In genomic region chr12:6889775-6890573, GRCh38 we compare ENCODE assay signal across 8 cellular contexts. TPM values are rescaled to one million over a fixed set of nuclear protein-coding genes. Genes with fewer than 3 reads are reported as not detected.
A peak's percentile ranks its signal among the peaks of the same experiment; 100 is the strongest.
DNase-seq lines count a peak whose midpoint lies in the region; ATAC-seq, FAIRE-seq and TF ChIP-seq lines count a peak whose summit lies in the region.
"Not testable (repeated sequence)": the region's sequence is repeated elsewhere in the genome, so short reads cannot be mapped to it uniquely, and the experiment has no call there.

No MANE protein-coding gene starts in this region.

- CTCF ChIA-PET in HepG2 (lab: Yijun Ruan, JAX; ENCODE audit: low intra/inter-chr PET ratio, low total read pairs) = interaction anchor here (2.5 kb wide), 1 partner anchor 17 kb away, joined by 24 read pairs; the partner anchor contains the start of gene SPSB2

- H3K36me3 ChIP-seq in BLaER1 treated with 17β-estradiol and CSF1 and Interleukin-3, amounts not matched to agents 10 nM and 100 nM = peaks cover 2 to 12% (median 8%) of the 10 kb centered on the region in 11 experiments; a peak in 16 of 22 replicates
- H3K36me3 ChIP-seq in KMS-11 (ENCODE audit: insufficient read depth); endocrine pancreas (ENCODE audit: control insufficient read depth, insufficient read depth, low read length); HepG2 (replicated peaks in 1 of 2; ENCODE audit: control insufficient read depth in 1 of 2, insufficient read depth in 2 of 2, low read length in 2 of 2); neutrophil; stomach smooth muscle (ENCODE audit: control insufficient read depth in 2 of 2, insufficient read depth in 2 of 2, low read length in 2 of 2): not testable (repeated sequence)

- peak overlapping the region in 6 of 10 experiments; percentile 38 to 61 (median 44); a peak in 8 of 20 replicates for H3K4me3 ChIP-seq in BLaER1 treated with 17β-estradiol and CSF1 and Interleukin-3, amounts not matched to agents 10 nM and 100 nM
- H3K4me3 ChIP-seq in KMS-11 (IDR thresholded peaks at IDR 0.05; ENCODE audit: insufficient read depth, low read depth, low read length); HepG2 (replicated peaks in 1 of 3; ENCODE audit: insufficient read depth in 1 of 3, low read depth in 2 of 3, low read length in 3 of 3); stomach smooth muscle (ENCODE audit: low read length in 2 of 2): not testable (repeated sequence)
- H3K4me3 ChIP-seq in endocrine pancreas (ENCODE audit: control insufficient read depth, insufficient read depth, low read length) (peak overlapping the region; percentile 65), neutrophil (ENCODE audit: low read depth in 1 of 2, low read length in 1 of 2) (peak overlapping the region; percentile 59 to 71)

- peak overlapping the region; percentile 75 for H3K27ac Mint-ChIP-seq in T-helper 17 cell
- H3K27ac Mint-ChIP-seq in activated naive CD8-positive, alpha-beta T cell treated with anti-CD3 and anti-CD28 coated beads, Interleukin-2, amount 10 ng/mL, durations not matched to agents 7 days and 5 days = peak overlapping the region; percentile 91

- TF ChIP-seq CTCF in KMS-11 (conservative IDR thresholded peaks at IDR 0.05; ENCODE audit: low read depth, low read length); HepG2 (CRISPR knock-in tag; IDR thresholded peaks at IDR 0.05); neutrophil (IDR thresholded peaks at IDR 0.05): not testable (repeated sequence)

- peak overlapping the region; percentile 68; the same call in 1 of the 2 replicates for H2AFZ ChIP-seq in KMS-11 (ENCODE audit: low read depth)
- H2AFZ ChIP-seq in HepG2 (ENCODE audit: low read length) = not testable (repeated sequence)

- not testable (repeated sequence) for H3K27me3 ChIP-seq in BLaER1 treated with 17β-estradiol and CSF1 and Interleukin-3, amounts not matched to agents 10 nM and 100 nM; KMS-11 (ENCODE audit: insufficient read depth, low read depth); endocrine pancreas (ENCODE audit: control insufficient read depth, insufficient read depth, low read length); HepG2 (ENCODE audit: control insufficient read depth in 1 of 2, insufficient read depth in 2 of 2, low read length in 2 of 2); neutrophil; stomach smooth muscle (ENCODE audit: control insufficient read depth in 1 of 2, insufficient read depth in 2 of 2, low read length in 2 of 2)

- not testable (repeated sequence) for BruUV-seq in HepG2 (replicated peaks; lab: Mats Ljungman, UMichigan)

- intact Hi-C loops in HepG2 (cut with micrococcal nuclease; ENCODE audit: unreplicated experiment) = not testable (repeated sequence)

- peak overlapping the region in 10 of 11 experiments; percentile 68 to 89 (median 78); a peak in 21 of 22 replicates for H3K9ac ChIP-seq in BLaER1 treated with 17β-estradiol and CSF1 and Interleukin-3, amounts not matched to agents 10 nM and 100 nM
- H3K9ac ChIP-seq in KMS-11 = peak overlapping the region; percentile 82
- peak overlapping the region; percentile 5 for H3K9ac ChIP-seq in endocrine pancreas (ENCODE audit: control insufficient read depth, insufficient read depth, low read length)
- peak overlapping the region; percentile 70 for H3K9ac ChIP-seq in HepG2 (ENCODE audit: insufficient read depth, low read depth, low read length)
- H3K9ac ChIP-seq in stomach smooth muscle (ENCODE audit: low read length in 2 of 2) = peak overlapping the region in 1 of 2 donors; percentile 65

- not testable (repeated sequence) for ATAC-seq in T-helper 17 cell; activated naive CD8-positive, alpha-beta T cell treated with anti-CD3 and anti-CD28 coated beads, Interleukin-2, amount 10 ng/mL, durations not matched to agents 7 days and 5 days (ENCODE audit: low read depth); HepG2

- peaks cover 18 to 64% (median 35%) of the 10 kb centered on the region in 10 experiments for H3K4me1 ChIP-seq in BLaER1 treated with 17β-estradiol and CSF1 and Interleukin-3, amounts not matched to agents 10 nM and 100 nM
- H3K4me1 ChIP-seq in KMS-11 (ENCODE audit: low read depth, poor library complexity, severe bottlenecking) = peaks cover 38% of the 10 kb centered on the region
- H3K4me1 ChIP-seq in endocrine pancreas (ENCODE audit: control insufficient read depth, insufficient read depth, low read length); stomach smooth muscle (ENCODE audit: control insufficient read depth, insufficient read depth, low read length): not testable (repeated sequence)
- H3K4me1 ChIP-seq in HepG2 (ENCODE audit: insufficient read depth, low read length) = peaks cover 52% of the 10 kb centered on the region
- H3K4me1 ChIP-seq in neutrophil (ENCODE audit: control insufficient read depth in 1 of 2, insufficient read depth in 1 of 2, low read depth in 1 of 2, low read length in 1 of 2) = peaks cover 54 to 59% of the 10 kb centered on the region in 2 experiments

- not testable (repeated sequence) for H3K79me2 ChIP-seq in KMS-11 (ENCODE audit: insufficient read depth, low read depth); HepG2 (ENCODE audit: insufficient read depth, low read length)

- not testable (repeated sequence) for FAIRE-seq in HepG2 (lab: Jason Lieb, UNC)

- not testable (repeated sequence) for DNase-seq in T-helper 17 cell; activated naive CD8-positive, alpha-beta T cell treated with anti-CD3 and anti-CD28 coated beads, Interleukin-2, amount 10 ng/mL, durations not matched to agents 7 days and 5 days; HepG2 (ENCODE audit: low spot score)

- POLR2A ChIA-PET in activated naive CD8-positive, alpha-beta T cell treated with anti-CD3 and anti-CD28 coated beads, Interleukin-2, amount 10 ng/mL, durations not matched to agents 7 days and 5 days (lab: Charles Lee) = not testable (repeated sequence)
- POLR2A ChIA-PET in HepG2 (lab: Yijun Ruan, JAX) = interaction anchor here (0.9 to 4.4 kb wide), 5 partner anchors 9 to 54 kb away, joined by 3 to 73 read pairs (median 11); partner anchors contain the start of genes C12orf57 and SPSB2

- H3K4me3 Mint-ChIP-seq in T-helper 17 cell = not testable (repeated sequence)
- H3K4me3 Mint-ChIP-seq in activated naive CD8-positive, alpha-beta T cell treated with anti-CD3 and anti-CD28 coated beads, Interleukin-2, amount 10 ng/mL, durations not matched to agents 7 days and 5 days = peak overlapping the region; percentile 88

- peak overlapping the region; percentile 81 to 98 (median 93); a peak in 21 of 22 replicates for H3K27ac ChIP-seq in BLaER1 treated with 17β-estradiol and CSF1 and Interleukin-3, amounts not matched to agents 10 nM and 100 nM
- H3K27ac ChIP-seq in KMS-11 (peak overlapping the region; percentile 97), HepG2 (ENCODE audit: extremely low read length, insufficient read depth, low read length) (peak overlapping the region; percentile 94), neutrophil (peak overlapping the region; percentile 85), stomach smooth muscle (ENCODE audit: low read length) (peak overlapping the region; percentile 87)

- not testable (repeated sequence) for H3K27me3 Mint-ChIP-seq in T-helper 17 cell; activated naive CD8-positive, alpha-beta T cell treated with anti-CD3 and anti-CD28 coated beads, Interleukin-2, amount 10 ng/mL, durations not matched to agents 7 days and 5 days

- not testable (repeated sequence) for H3K9me3 ChIP-seq in BLaER1 treated with 17β-estradiol and CSF1 and Interleukin-3, amounts not matched to agents 10 nM and 100 nM (replicated peaks in 1 of 11); T-helper 17 cell (ENCODE audit: control insufficient read depth, low read length, poor library complexity, severe bottlenecking); endocrine pancreas (ENCODE audit: control insufficient read depth, low read length); HepG2 (ENCODE audit: low read length); neutrophil; stomach smooth muscle (ENCODE audit: control insufficient read depth in 2 of 2, low read length in 2 of 2)

- TF ChIP-seq RAD21 in HepG2 (CRISPR knock-in tag; IDR thresholded peaks at IDR 0.05) = not testable (repeated sequence)

- not testable (repeated sequence) for H3K4me1 Mint-ChIP-seq in T-helper 17 cell
- peaks cover 17% of the 10 kb centered on the region for H3K4me1 Mint-ChIP-seq in activated naive CD8-positive, alpha-beta T cell treated with anti-CD3 and anti-CD28 coated beads, Interleukin-2, amount 10 ng/mL, durations not matched to agents 7 days and 5 days

- 97% methylated on average over 21 of the region's 21 CpGs for WGBS in HepG2 (ENCODE audit: low lambda C conversion rate)

- not testable (repeated sequence) for H3K36me3 Mint-ChIP-seq in T-helper 17 cell (ENCODE audit: low read depth); activated naive CD8-positive, alpha-beta T cell treated with anti-CD3 and anti-CD28 coated beads, Interleukin-2, amount 10 ng/mL, durations not matched to agents 7 days and 5 days

- not testable (repeated sequence) for TF ChIP-seq POLR2A in HepG2 (IDR thresholded peaks at IDR 0.05; ENCODE audit: insufficient read depth in 1 of 2, low read depth in 2 of 2, low read length in 2 of 2)

- peak overlapping the region; percentile 72 to 86 (median 79) for H3K4me2 ChIP-seq in BLaER1 treated with 17β-estradiol and CSF1 and Interleukin-3, amounts not matched to agents 10 nM and 100 nM
- H3K4me2 ChIP-seq in KMS-11 = peak overlapping the region; percentile 99
- H3K4me2 ChIP-seq in HepG2 (ENCODE audit: low read depth, low read length) = not testable (repeated sequence)

- H4K20me1 ChIP-seq in BLaER1 treated with 17β-estradiol and CSF1 and Interleukin-3, amounts not matched to agents 10 nM and 100 nM; KMS-11 (ENCODE audit: insufficient read depth); HepG2 (ENCODE audit: insufficient read depth, low read length): not testable (repeated sequence)

- not testable (repeated sequence) for TF ChIP-seq EP300 in HepG2 (IDR thresholded peaks at IDR 0.05; ENCODE audit: low read depth in 2 of 2, low read length in 2 of 2); HepG2 (CRISPR knock-in tag; IDR thresholded peaks at IDR 0.05; ENCODE audit: borderline replicate concordance)

- H3K9me3 Mint-ChIP-seq in activated naive CD8-positive, alpha-beta T cell treated with anti-CD3 and anti-CD28 coated beads, Interleukin-2, amount 10 ng/mL, durations not matched to agents 7 days and 5 days = not testable (repeated sequence)

- in situ Hi-C loops in HepG2 (cut with HindIII; ENCODE audit: extremely low pct_ligation_motif_present, low pct_unique_long_range_greater_than_20kb) = not testable (repeated sequence)

RNA-seq across cellular contexts. Expression of gene LRRC23, which starts 14.6 kb away (rescaled TPM):
- 10 to 100 TPM in 1 of 2 donors, 1 to 10 TPM in 1; 7.3 to 13.4 TPM for total RNA-seq in T-helper 17 cell
- total RNA-seq in activated naive CD8-positive, alpha-beta T cell treated with anti-CD3 and anti-CD28 coated beads, Interleukin-2, amount 10 ng/mL, durations not matched to agents 7 days and 5 days = 1 to 10 TPM; 8.1 to 8.3 TPM
- total RNA-seq in HepG2 (2016; rRNA removed; fragmentation: Illumina TruSeq; extraction: Trizol) = 6.0 and 6.7 TPM in 2 replicates
- 2.5 and 3.3 TPM in 2 replicates for total RNA-seq in HepG2 (2016; cell fraction: cytosol; rRNA removed; fragmentation: Illumina TruSeq; extraction: Trizol; ENCODE audit: low read depth)
- total RNA-seq in HepG2 (2016; cell fraction: insoluble cytoplasmic fraction; rRNA removed; fragmentation: Illumina TruSeq; extraction: Trizol) = 5.1 and 7.7 TPM in 2 replicates
- total RNA-seq in HepG2 (2016; cell fraction: membrane; rRNA removed; fragmentation: Illumina TruSeq; extraction: Trizol) = 5.0 and 6.0 TPM in 2 replicates
- total RNA-seq in HepG2 (2016; cell fraction: nucleus; rRNA removed; fragmentation: Illumina TruSeq; extraction: Trizol) = 4.0 and 5.4 TPM in 2 replicates
- 6.2 and 7.8 TPM in 2 replicates for polyA plus RNA-seq in HepG2 (2011; rRNA removed)
- 5.2 TPM in 2 replicates for polyA plus RNA-seq in HepG2 (2011; cell fraction: cytosol; rRNA removed)
- 14.3 and 20.8 TPM in 2 replicates for polyA plus RNA-seq in HepG2 (2011; cell fraction: nucleus; rRNA removed)
- polyA plus RNA-seq in HepG2 (2012) = 5.3 and 6.9 TPM in 2 replicates
- 3.0 and 3.1 TPM in 2 replicates for polyA plus RNA-seq in HepG2 (2016; cell fraction: cytosol; fragmentation: Illumina TruSeq; extraction: Trizol; ENCODE audit: low read depth)
- 6.4 and 8.2 TPM in 2 replicates for polyA plus RNA-seq in HepG2 (2016; cell fraction: insoluble cytoplasmic fraction; fragmentation: Illumina TruSeq; extraction: Trizol; ENCODE audit: low read depth)
- 5.2 TPM in 2 replicates for polyA plus RNA-seq in HepG2 (2016; cell fraction: membrane; fragmentation: Illumina TruSeq; extraction: Trizol; ENCODE audit: low read depth)
- polyA plus RNA-seq in HepG2 (2016; cell fraction: nucleus; fragmentation: Illumina TruSeq; extraction: Trizol; ENCODE audit: insufficient read depth, low read depth) = 7.8 and 11.0 TPM in 2 replicates
- polyA minus RNA-seq in HepG2 (2011; rRNA and poly(A)+ RNA removed; ENCODE audit: low replicate concordance) = 5.6 and 8.7 TPM in 2 replicates
- polyA minus RNA-seq in HepG2 (2011; cell fraction: cytosol; rRNA and poly(A)+ RNA removed) = 1.3 and 2.2 TPM in 2 replicates
- 9.1 and 14.9 TPM in 2 replicates for polyA minus RNA-seq in HepG2 (2011; cell fraction: nucleus; rRNA and poly(A)+ RNA removed)

RNA-seq across cellular contexts. Expression of gene SPSB2, which starts 16.9 kb away (rescaled TPM):
- total RNA-seq in T-helper 17 cell = 1 to 10 TPM; 6.7 to 8.7 TPM
- total RNA-seq in activated naive CD8-positive, alpha-beta T cell treated with anti-CD3 and anti-CD28 coated beads, Interleukin-2, amount 10 ng/mL, durations not matched to agents 7 days and 5 days = 10 to 100 TPM; 16.4 to 17.0 TPM
- total RNA-seq in HepG2 (2016; rRNA removed; fragmentation: Illumina TruSeq; extraction: Trizol) = 4.0 and 6.2 TPM in 2 replicates
- 2.5 and 2.9 TPM in 2 replicates for total RNA-seq in HepG2 (2016; cell fraction: cytosol; rRNA removed; fragmentation: Illumina TruSeq; extraction: Trizol; ENCODE audit: low read depth)
- 4.0 and 5.3 TPM in 2 replicates for total RNA-seq in HepG2 (2016; cell fraction: insoluble cytoplasmic fraction; rRNA removed; fragmentation: Illumina TruSeq; extraction: Trizol)
- 3.2 and 4.9 TPM in 2 replicates for total RNA-seq in HepG2 (2016; cell fraction: membrane; rRNA removed; fragmentation: Illumina TruSeq; extraction: Trizol)
- total RNA-seq in HepG2 (2016; cell fraction: nucleus; rRNA removed; fragmentation: Illumina TruSeq; extraction: Trizol) = 4.0 and 4.3 TPM in 2 replicates
- polyA plus RNA-seq in HepG2 (2011; rRNA removed) = 1.9 and 2.0 TPM in 2 replicates
- 1.8 and 2.4 TPM in 2 replicates for polyA plus RNA-seq in HepG2 (2011; cell fraction: cytosol; rRNA removed)
- polyA plus RNA-seq in HepG2 (2011; cell fraction: nucleus; rRNA removed) = 2.1 and 2.8 TPM in 2 replicates
- polyA plus RNA-seq in HepG2 (2012) = 1.7 and 2.0 TPM in 2 replicates
- polyA plus RNA-seq in HepG2 (2016; cell fraction: cytosol; fragmentation: Illumina TruSeq; extraction: Trizol; ENCODE audit: low read depth) = 2.0 and 2.2 TPM in 2 replicates
- 4.2 and 5.3 TPM in 2 replicates for polyA plus RNA-seq in HepG2 (2016; cell fraction: insoluble cytoplasmic fraction; fragmentation: Illumina TruSeq; extraction: Trizol; ENCODE audit: low read depth)
- polyA plus RNA-seq in HepG2 (2016; cell fraction: membrane; fragmentation: Illumina TruSeq; extraction: Trizol; ENCODE audit: low read depth) = 2.5 and 2.9 TPM in 2 replicates
- polyA plus RNA-seq in HepG2 (2016; cell fraction: nucleus; fragmentation: Illumina TruSeq; extraction: Trizol; ENCODE audit: insufficient read depth, low read depth) = 7.1 and 7.6 TPM in 2 replicates
- polyA minus RNA-seq in HepG2 (2011; rRNA and poly(A)+ RNA removed; ENCODE audit: low replicate concordance) = 2.3 and 4.3 TPM in 2 replicates
- polyA minus RNA-seq in HepG2 (2011; cell fraction: cytosol; rRNA and poly(A)+ RNA removed) = 0.97 TPM in 1 of 2 replicates, not detected in the other
- 1.7 and 4.4 TPM in 2 replicates for polyA minus RNA-seq in HepG2 (2011; cell fraction: nucleus; rRNA and poly(A)+ RNA removed)

RNA-seq across cellular contexts. Expression of gene TPI1, which starts 22.6 kb away (rescaled TPM):
- 100 to 1,000 TPM; 140 to 144 TPM for total RNA-seq in T-helper 17 cell
- total RNA-seq in activated naive CD8-positive, alpha-beta T cell treated with anti-CD3 and anti-CD28 coated beads, Interleukin-2, amount 10 ng/mL, durations not matched to agents 7 days and 5 days = 1,000 to 10,000 TPM; 1,129 to 1,200 TPM
- total RNA-seq in HepG2 (2016; rRNA removed; fragmentation: Illumina TruSeq; extraction: Trizol) = 945 and 1,237 TPM in 2 replicates
- total RNA-seq in HepG2 (2016; cell fraction: cytosol; rRNA removed; fragmentation: Illumina TruSeq; extraction: Trizol; ENCODE audit: low read depth) = 140 and 155 TPM in 2 replicates
- total RNA-seq in HepG2 (2016; cell fraction: insoluble cytoplasmic fraction; rRNA removed; fragmentation: Illumina TruSeq; extraction: Trizol) = 973 and 1,308 TPM in 2 replicates
- 225 and 227 TPM in 2 replicates for total RNA-seq in HepG2 (2016; cell fraction: membrane; rRNA removed; fragmentation: Illumina TruSeq; extraction: Trizol)
- total RNA-seq in HepG2 (2016; cell fraction: nucleus; rRNA removed; fragmentation: Illumina TruSeq; extraction: Trizol) = 304 and 321 TPM in 2 replicates
- 2,303 and 2,535 TPM in 2 replicates for polyA plus RNA-seq in HepG2 (2011; rRNA removed)
- 2,411 and 2,863 TPM in 2 replicates for polyA plus RNA-seq in HepG2 (2011; cell fraction: cytosol; rRNA removed)
- polyA plus RNA-seq in HepG2 (2011; cell fraction: nucleus; rRNA removed) = 791 and 898 TPM in 2 replicates
- polyA plus RNA-seq in HepG2 (2012) = 761 and 831 TPM in 2 replicates
- polyA plus RNA-seq in HepG2 (2016; cell fraction: cytosol; fragmentation: Illumina TruSeq; extraction: Trizol; ENCODE audit: low read depth) = 144 and 145 TPM in 2 replicates
- 1,111 and 1,213 TPM in 2 replicates for polyA plus RNA-seq in HepG2 (2016; cell fraction: insoluble cytoplasmic fraction; fragmentation: Illumina TruSeq; extraction: Trizol; ENCODE audit: low read depth)
- 192 and 205 TPM in 2 replicates for polyA plus RNA-seq in HepG2 (2016; cell fraction: membrane; fragmentation: Illumina TruSeq; extraction: Trizol; ENCODE audit: low read depth)
- polyA plus RNA-seq in HepG2 (2016; cell fraction: nucleus; fragmentation: Illumina TruSeq; extraction: Trizol; ENCODE audit: insufficient read depth, low read depth) = 439 and 458 TPM in 2 replicates
- polyA minus RNA-seq in HepG2 (2011; rRNA and poly(A)+ RNA removed; ENCODE audit: low replicate concordance) = 3,388 and 3,474 TPM in 2 replicates
- polyA minus RNA-seq in HepG2 (2011; cell fraction: cytosol; rRNA and poly(A)+ RNA removed) = 607 and 618 TPM in 2 replicates
- 242 and 287 TPM in 2 replicates for polyA minus RNA-seq in HepG2 (2011; cell fraction: nucleus; rRNA and poly(A)+ RNA removed)

RNA-seq across cellular contexts. Expression of gene ENO2, which starts 24.4 kb away (rescaled TPM):
- 10 to 100 TPM; 80.2 to 80.7 TPM for total RNA-seq in T-helper 17 cell
- 100 to 1,000 TPM; 231 to 242 TPM for total RNA-seq in activated naive CD8-positive, alpha-beta T cell treated with anti-CD3 and anti-CD28 coated beads, Interleukin-2, amount 10 ng/mL, durations not matched to agents 7 days and 5 days
- 15.9 and 19.3 TPM in 2 replicates for total RNA-seq in HepG2 (2016; rRNA removed; fragmentation: Illumina TruSeq; extraction: Trizol)
- 5.8 and 6.3 TPM in 2 replicates for total RNA-seq in HepG2 (2016; cell fraction: cytosol; rRNA removed; fragmentation: Illumina TruSeq; extraction: Trizol; ENCODE audit: low read depth)
- 12.7 and 19.8 TPM in 2 replicates for total RNA-seq in HepG2 (2016; cell fraction: insoluble cytoplasmic fraction; rRNA removed; fragmentation: Illumina TruSeq; extraction: Trizol)
- total RNA-seq in HepG2 (2016; cell fraction: membrane; rRNA removed; fragmentation: Illumina TruSeq; extraction: Trizol) = 7.9 and 8.5 TPM in 2 replicates
- total RNA-seq in HepG2 (2016; cell fraction: nucleus; rRNA removed; fragmentation: Illumina TruSeq; extraction: Trizol) = 21.7 and 25.4 TPM in 2 replicates
- polyA plus RNA-seq in HepG2 (2011; rRNA removed) = 136 and 144 TPM in 2 replicates
- 105 and 112 TPM in 2 replicates for polyA plus RNA-seq in HepG2 (2011; cell fraction: cytosol; rRNA removed)
- polyA plus RNA-seq in HepG2 (2011; cell fraction: nucleus; rRNA removed) = 451 and 486 TPM in 2 replicates
- polyA plus RNA-seq in HepG2 (2012) = 102 and 116 TPM in 2 replicates
- polyA plus RNA-seq in HepG2 (2016; cell fraction: cytosol; fragmentation: Illumina TruSeq; extraction: Trizol; ENCODE audit: low read depth) = 3.6 and 3.8 TPM in 2 replicates
- polyA plus RNA-seq in HepG2 (2016; cell fraction: insoluble cytoplasmic fraction; fragmentation: Illumina TruSeq; extraction: Trizol; ENCODE audit: low read depth) = 18.2 and 20.1 TPM in 2 replicates
- 7.1 and 7.2 TPM in 2 replicates for polyA plus RNA-seq in HepG2 (2016; cell fraction: membrane; fragmentation: Illumina TruSeq; extraction: Trizol; ENCODE audit: low read depth)
- polyA plus RNA-seq in HepG2 (2016; cell fraction: nucleus; fragmentation: Illumina TruSeq; extraction: Trizol; ENCODE audit: insufficient read depth, low read depth) = 89.6 and 99.9 TPM in 2 replicates
- polyA minus RNA-seq in HepG2 (2011; rRNA and poly(A)+ RNA removed; ENCODE audit: low replicate concordance) = 23.5 and 92.8 TPM in 2 replicates
- polyA minus RNA-seq in HepG2 (2011; cell fraction: cytosol; rRNA and poly(A)+ RNA removed) = 35.6 and 39.9 TPM in 2 replicates
- polyA minus RNA-seq in HepG2 (2011; cell fraction: nucleus; rRNA and poly(A)+ RNA removed) = 44.7 and 52.6 TPM in 2 replicates

RNA-seq across cellular contexts. Expression of gene ATN1, which starts 37.8 kb away (rescaled TPM):
- total RNA-seq in T-helper 17 cell = 10 to 100 TPM; 24.1 to 28.9 TPM
- 10 to 100 TPM; 31.0 to 31.3 TPM for total RNA-seq in activated naive CD8-positive, alpha-beta T cell treated with anti-CD3 and anti-CD28 coated beads, Interleukin-2, amount 10 ng/mL, durations not matched to agents 7 days and 5 days
- total RNA-seq in HepG2 (2016; rRNA removed; fragmentation: Illumina TruSeq; extraction: Trizol) = 2.1 TPM in 2 replicates
- 0.97 and 1.4 TPM in 2 replicates for total RNA-seq in HepG2 (2016; cell fraction: cytosol; rRNA removed; fragmentation: Illumina TruSeq; extraction: Trizol; ENCODE audit: low read depth)
- total RNA-seq in HepG2 (2016; cell fraction: insoluble cytoplasmic fraction; rRNA removed; fragmentation: Illumina TruSeq; extraction: Trizol) = 1.8 and 2.3 TPM in 2 replicates
- 3.1 and 3.4 TPM in 2 replicates for total RNA-seq in HepG2 (2016; cell fraction: membrane; rRNA removed; fragmentation: Illumina TruSeq; extraction: Trizol)
- total RNA-seq in HepG2 (2016; cell fraction: nucleus; rRNA removed; fragmentation: Illumina TruSeq; extraction: Trizol) = 3.3 and 4.6 TPM in 2 replicates
- polyA plus RNA-seq in HepG2 (2011; rRNA removed) = 8.6 and 10.7 TPM in 2 replicates
- 3.5 and 4.5 TPM in 2 replicates for polyA plus RNA-seq in HepG2 (2011; cell fraction: cytosol; rRNA removed)
- polyA plus RNA-seq in HepG2 (2011; cell fraction: nucleus; rRNA removed) = 50.2 and 56.9 TPM in 2 replicates
- polyA plus RNA-seq in HepG2 (2012) = 20.6 and 31.4 TPM in 2 replicates
- 8.7 and 9.0 TPM in 2 replicates for polyA plus RNA-seq in HepG2 (2016; cell fraction: cytosol; fragmentation: Illumina TruSeq; extraction: Trizol; ENCODE audit: low read depth)
- 13.6 and 21.5 TPM in 2 replicates for polyA plus RNA-seq in HepG2 (2016; cell fraction: insoluble cytoplasmic fraction; fragmentation: Illumina TruSeq; extraction: Trizol; ENCODE audit: low read depth)
- 11.0 and 15.3 TPM in 2 replicates for polyA plus RNA-seq in HepG2 (2016; cell fraction: membrane; fragmentation: Illumina TruSeq; extraction: Trizol; ENCODE audit: low read depth)
- 41.0 and 44.9 TPM in 2 replicates for polyA plus RNA-seq in HepG2 (2016; cell fraction: nucleus; fragmentation: Illumina TruSeq; extraction: Trizol; ENCODE audit: insufficient read depth, low read depth)
- polyA minus RNA-seq in HepG2 (2011; rRNA and poly(A)+ RNA removed; ENCODE audit: low replicate concordance) = 13.5 and 19.8 TPM in 2 replicates
- 10.4 and 11.3 TPM in 2 replicates for polyA minus RNA-seq in HepG2 (2011; cell fraction: cytosol; rRNA and poly(A)+ RNA removed)
- 11.7 and 14.7 TPM in 2 replicates for polyA minus RNA-seq in HepG2 (2011; cell fraction: nucleus; rRNA and poly(A)+ RNA removed)
